Comparison of ENCODE assay signal across 14 cellular contexts in the genomic region with DNA sequence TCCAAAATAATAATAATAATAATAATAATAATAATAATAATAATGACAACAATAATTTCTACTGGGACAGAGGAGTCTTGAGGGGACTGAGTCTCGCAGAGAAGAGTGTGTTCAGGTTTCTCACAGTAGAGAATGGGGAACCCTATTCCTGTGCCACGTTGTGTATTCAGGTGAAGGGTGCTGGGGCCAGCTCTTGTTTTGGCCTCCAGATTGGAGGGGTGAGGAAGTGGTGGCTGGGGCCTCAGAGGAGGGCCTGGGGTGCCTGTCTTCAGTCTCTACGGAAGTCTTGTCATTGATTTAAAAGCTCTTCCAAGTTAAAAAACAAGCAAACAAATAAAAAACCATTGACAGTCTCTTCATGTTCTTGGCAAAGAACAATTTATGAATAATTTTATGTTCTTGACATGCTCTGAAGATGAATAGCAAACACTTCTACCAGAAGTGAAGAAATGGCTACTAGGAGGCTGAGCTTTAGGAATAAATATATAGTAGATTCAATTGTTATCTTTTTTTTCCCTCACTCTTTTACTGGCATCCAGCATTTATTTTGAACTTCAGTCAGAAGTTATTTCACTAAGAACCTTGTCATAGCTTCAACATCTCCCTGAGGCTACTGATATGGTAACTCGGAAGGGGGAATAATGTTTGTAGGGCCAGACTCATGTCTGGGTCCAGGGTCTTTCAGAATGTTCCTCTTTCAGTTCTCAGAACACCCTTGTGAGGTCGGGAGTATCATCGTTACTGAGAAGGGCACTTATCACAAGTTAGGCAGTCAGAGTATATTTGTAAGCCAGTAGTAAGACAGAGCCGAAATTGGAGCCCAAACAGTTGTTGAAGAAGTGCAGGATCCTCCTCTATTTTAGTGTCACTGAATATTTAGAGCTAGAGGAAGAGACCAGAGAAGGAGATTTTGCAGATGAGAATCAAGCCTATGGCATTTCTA. TPM values are rescaled to one million over a fixed set of nuclear protein-coding genes. Genes with fewer than 3 reads are reported as not detected.
DNase-seq lines count a peak whose midpoint lies in the region; ATAC-seq and TF ChIP-seq lines count a peak whose summit lies in the region.
"Had no signal": no experiment of that assay in that cellular context is flagged by ENCODE, and none has a peak within 500 bp of the region (broad histone marks: within the 10 kb centered on the region; RNA-seq: fewer than 3 reads in every experiment).

No MANE protein-coding gene starts in this region.

- H3K4me1 ChIP-seq in endodermal cell (ENCODE audit: control insufficient read depth, insufficient read depth, low read length) (peaks cover 6% of the 10 kb centered on the region), transverse colon (peaks cover 0 to 29% (median 11%) of the 10 kb centered on the region in 4 donors), body of pancreas (peaks cover 9% of the 10 kb centered on the region)

- H3K4me3 ChIP-seq in endodermal cell (ENCODE audit: low read length) (no peak overlapping the region), transverse colon (no peak overlapping the region), body of pancreas (no peak overlapping the region)
- H3K4me3 ChIP-seq: esophagus muscularis mucosa, thoracic aorta had no signal

- H3K27ac ChIP-seq in endodermal cell (ENCODE audit: low read depth, low read length) (no peak overlapping the region), transverse colon (no peak overlapping the region), body of pancreas (no peak overlapping the region)
- H3K27ac ChIP-seq: esophagus muscularis mucosa, parathyroid adenoma, thoracic aorta had no signal

- H3K36me3 ChIP-seq in endodermal cell (ENCODE audit: control insufficient read depth, insufficient read depth, low read length) = no peaks in the 10 kb centered on the region
- no peaks in the 10 kb centered on the region for H3K36me3 ChIP-seq in transverse colon
- no peaks in the 10 kb centered on the region for H3K36me3 ChIP-seq in body of pancreas (replicated peaks in 1 of 2; ENCODE audit: insufficient read depth in 1 of 2, low read depth in 2 of 2)
- H3K36me3 ChIP-seq: esophagus muscularis mucosa, thoracic aorta had no signal

- intact Hi-C loops in transverse colon (cut with DNase I; ENCODE audit: low total_unique reads) = no loop called here
- intact Hi-C loops in body of pancreas (cut with DNase I) = no loop called here

- ATAC-seq in GM18498 (IDR thresholded peaks at IDR 0.05; ENCODE audit: unreplicated experiment) = peak; percentile 67
- peak; percentile 84 for ATAC-seq in GM19463 (IDR thresholded peaks at IDR 0.05; ENCODE audit: unreplicated experiment)
- peak; percentile 54 for ATAC-seq in HG03039 (IDR thresholded peaks at IDR 0.05; ENCODE audit: unreplicated experiment)
- ATAC-seq in body of pancreas = no peak
- ATAC-seq: activated T-cell treated with anti-CD3 and anti-CD28 coated beads, Interleukin-2, amount 50 U/mL, for 4 hours had no signal

- no peak for TF ChIP-seq EP300 in transverse colon (IDR thresholded peaks at IDR 0.05; ENCODE audit: low read depth)

- no peak overlapping the region for H3K4me3 Mint-ChIP-seq in endodermal cell
- H3K4me3 Mint-ChIP-seq: activated T-cell treated with anti-CD3 and anti-CD28 coated beads, Interleukin-2, amount 50 U/mL, for 4 hours; CD4-positive, CD25-positive, alpha-beta regulatory T cell had no signal

- TF ChIP-seq CTCF in endodermal cell (conservative IDR thresholded peaks at IDR 0.05) (no peak), transverse colon (IDR thresholded peaks at IDR 0.05) (no peak), body of pancreas (IDR thresholded peaks at IDR 0.05) (no peak)

- H3K9me3 ChIP-seq in endodermal cell (ENCODE audit: control insufficient read depth, low read length) = no peaks in the 10 kb centered on the region
- no peaks in the 10 kb centered on the region for H3K9me3 ChIP-seq in transverse colon
- H3K9me3 ChIP-seq in body of pancreas = no peaks in the 10 kb centered on the region
- H3K9me3 ChIP-seq: esophagus muscularis mucosa, thoracic aorta had no signal

- H3K27me3 ChIP-seq in endodermal cell (ENCODE audit: control insufficient read depth, insufficient read depth, low read length, poor library complexity, severe bottlenecking) (no peaks in the 10 kb centered on the region), transverse colon (no peaks in the 10 kb centered on the region), body of pancreas (no peaks in the 10 kb centered on the region)
- H3K27me3 ChIP-seq: esophagus muscularis mucosa had no signal

- WGBS in endodermal cell (ENCODE audit: insufficient coverage in 1 of 2, insufficient read length in 1 of 2), 2 experiments = 89 to 95% methylated on average over 4 to 7 of the region's 7 CpGs
- WGBS in transverse colon (ENCODE audit: low coverage in 1 of 2), 2 donors = 58% methylated on average over 5 to 7 of the region's 7 CpGs
- 69 to 70% methylated on average over 7 of the region's 7 CpGs for WGBS in body of pancreas, 2 donors

- TF ChIP-seq POLR2A in transverse colon (IDR thresholded peaks at IDR 0.05) (no peak), body of pancreas (IDR thresholded peaks at IDR 0.05) (no peak)

- H3K9me3 Mint-ChIP-seq in endodermal cell = no peaks in the 10 kb centered on the region
- H3K9me3 Mint-ChIP-seq: activated T-cell treated with anti-CD3 and anti-CD28 coated beads, Interleukin-2, amount 50 U/mL, for 4 hours; CD4-positive, CD25-positive, alpha-beta regulatory T cell had no signal

- in situ Hi-C loops in transverse colon (cut with MboI; ENCODE audit: low pct_ligation_motif_present in 1 of 4, low pct_unique_long_range_greater_than_20kb in 1 of 4, low sequenced_read_pairs in 3 of 4) = no loop called here

- H3K4me1 Mint-ChIP-seq in endodermal cell = peaks cover 11% of the 10 kb centered on the region

- H3K27ac Mint-ChIP-seq in endodermal cell = peak overlapping the region; percentile 0
- H3K27ac Mint-ChIP-seq: CD4-positive, CD25-positive, alpha-beta regulatory T cell had no signal

- H3K27me3 Mint-ChIP-seq in endodermal cell (ENCODE audit: insufficient read depth) = peaks cover under 1% of the 10 kb centered on the region
- H3K27me3 Mint-ChIP-seq: CD4-positive, CD25-positive, alpha-beta regulatory T cell had no signal

- DNase-seq in endodermal cell (no peak), NCI-H2171 treated with DMSO at 0.1 percent for 48 hours (lab: John Stamatoyannopoulos, UW) (no peak), transverse colon (no peak), body of pancreas (no peak)
- DNase-seq in NK-92 treated with Interleukin-12 subunit alpha and Interleukin-12 subunit beta, amount 100 ng/mL, for 24 hours (lab: John Stamatoyannopoulos, UW) = no peak
- DNase-seq: activated T-cell treated with anti-CD3 and anti-CD28 coated beads, Interleukin-2, amount 50 U/mL, for 4 hours; CD4-positive, CD25-positive, alpha-beta regulatory T cell; NCI-H1048 had no signal

- H3K36me3 Mint-ChIP-seq in endodermal cell (ENCODE audit: low read depth) = no peaks in the 10 kb centered on the region
- H3K36me3 Mint-ChIP-seq: CD4-positive, CD25-positive, alpha-beta regulatory T cell had no signal

- no peak overlapping the region for H3K9ac ChIP-seq in endodermal cell (ENCODE audit: extremely low read depth, low read length, poor library complexity, severe bottlenecking)
- H3K9ac ChIP-seq: parathyroid adenoma had no signal

RNA-seq across cellular contexts. Expression of a gene that starts 13.1 kb away (rescaled TPM):
- 10 to 100 TPM in 1 of 2 donors, 1 to 10 TPM in 1; 8.1 to 11.8 TPM for total RNA-seq in endodermal cell
- 10.0 TPM for polyA plus RNA-seq in endodermal cell (2013, experiment 1 of 2)
- 10.1 TPM for polyA plus RNA-seq in endodermal cell (2013, experiment 2 of 2)
- total RNA-seq in transverse colon = 10 to 100 TPM in 3 of 4 donors, 1 to 10 TPM in 1; 5.2 to 30.7 (median 17.1) TPM
- total RNA-seq in body of pancreas = 1 to 10 TPM; 7.3 to 8.6 TPM
